In genomic region chr1:197141556-197141955, GRCh38 we compare ENCODE assay signal across 1 cellular context.
TF ChIP-seq lines count a peak whose summit lies in the region.

No MANE protein-coding gene starts in this region.

TF ChIP-seq in H1, 55 proteins besides CTCF, POLR2A, EP300 and RAD21:
- TF ChIP-seq CHD7 (IDR thresholded peaks at IDR 0.05; ENCODE audit: insufficient replicate concordance, low read length) (no peak), JUN (IDR thresholded peaks at IDR 0.05; ENCODE audit: low read depth, low read length) (no peak), POU5F1 (IDR thresholded peaks at IDR 0.05; ENCODE audit: low read depth, low read length) (no peak), GTF2F1 (IDR thresholded peaks at IDR 0.05; ENCODE audit: borderline replicate concordance, low read depth, low read length) (no peak), SUZ12 (IDR thresholded peaks at IDR 0.05; ENCODE audit: low read length) (no peak), SAP30 (IDR thresholded peaks at IDR 0.05; ENCODE audit: insufficient read depth, insufficient replicate concordance, low read length) (no peak), BRCA1 (IDR thresholded peaks at IDR 0.05; ENCODE audit: low read depth, low read length) (no peak), SP4 (IDR thresholded peaks at IDR 0.05; ENCODE audit: low read length) (no peak), NRF1 (IDR thresholded peaks at IDR 0.05; ENCODE audit: low read depth, low read length) (no peak), GABPA (IDR thresholded peaks at IDR 0.05; ENCODE audit: borderline replicate concordance, insufficient read depth, low read length) (no peak), ATF3 (IDR thresholded peaks at IDR 0.05; ENCODE audit: insufficient read depth, low read depth, low read length) (no peak)
TF ChIP-seq in H1: peak in this region for 0.
